Comparison of ENCODE assay signal across 21 cellular contexts in the genomic region with DNA sequence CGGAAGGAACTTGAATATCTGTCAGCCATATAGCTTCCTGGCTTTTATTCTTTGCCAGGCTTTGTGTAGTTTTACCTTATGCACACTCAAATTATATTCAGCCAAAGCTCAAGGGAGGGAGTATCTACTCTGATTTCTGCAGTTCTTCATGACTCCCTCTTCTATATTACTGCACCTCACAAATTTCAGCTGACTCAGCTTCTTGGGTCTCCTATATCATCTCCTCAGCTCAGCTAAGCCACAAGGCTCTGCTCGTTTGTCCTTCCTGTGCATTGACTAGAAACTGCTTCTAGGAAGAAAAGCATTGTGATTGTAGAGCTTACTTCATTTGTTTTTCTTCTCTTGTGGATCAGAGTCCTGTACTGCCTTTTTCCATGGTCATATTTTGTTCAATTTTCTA. TPM values are rescaled to one million over a fixed set of nuclear protein-coding genes. Genes with fewer than 3 reads are reported as not detected.
"Had no signal": no experiment of that assay in that cellular context is flagged by ENCODE, and none has a peak within 500 bp of the region (broad histone marks: within the 10 kb centered on the region; RNA-seq: fewer than 3 reads in every experiment).

No MANE protein-coding gene starts in this region.

- H3K4me2 ChIP-seq: hepatocyte had no signal

- ATAC-seq: foreskin keratinocyte, left cardiac atrium, lower lobe of right lung, natural killer cell had no signal

- H3K36me3 Mint-ChIP-seq: activated CD4-positive, alpha-beta memory T cell treated with anti-CD3 and anti-CD28 coated beads for 36 hours; activated naive CD8-positive, alpha-beta T cell treated with anti-CD3 and anti-CD28 coated beads for 36 hours; brain; natural killer cell had no signal

- H3K9me3 ChIP-seq: lower lobe of right lung, tibial nerve had no signal

- H3K27ac Mint-ChIP-seq: activated CD4-positive, alpha-beta memory T cell treated with anti-CD3 and anti-CD28 coated beads for 36 hours; activated naive CD8-positive, alpha-beta T cell treated with anti-CD3 and anti-CD28 coated beads for 36 hours; brain; natural killer cell; stimulated activated naive CD8-positive, alpha-beta T cell treated with anti-CD3 and anti-CD28 coated beads, Interleukin-15, Interleukin-2, amounts not matched to agents 100 ng/mL and 50 ng/mL, for 24 hours had no signal

- H3K4me3 Mint-ChIP-seq: activated CD4-positive, alpha-beta memory T cell treated with anti-CD3 and anti-CD28 coated beads for 36 hours; activated naive CD8-positive, alpha-beta T cell treated with anti-CD3 and anti-CD28 coated beads for 36 hours; brain; natural killer cell; stimulated activated naive CD8-positive, alpha-beta T cell treated with anti-CD3 and anti-CD28 coated beads, Interleukin-15, Interleukin-2, amounts not matched to agents 100 ng/mL and 50 ng/mL, for 24 hours had no signal

- H3K27ac ChIP-seq: dorsolateral prefrontal cortex, foreskin keratinocyte, hepatocyte, lower lobe of right lung, tibial nerve had no signal

- H3K9me3 Mint-ChIP-seq: activated CD4-positive, alpha-beta memory T cell treated with anti-CD3 and anti-CD28 coated beads for 36 hours; activated naive CD8-positive, alpha-beta T cell treated with anti-CD3 and anti-CD28 coated beads for 36 hours; brain; natural killer cell; stimulated activated naive CD8-positive, alpha-beta T cell treated with anti-CD3 and anti-CD28 coated beads, Interleukin-15, Interleukin-2, amounts not matched to agents 100 ng/mL and 50 ng/mL, for 24 hours had no signal

- H3K4me1 Mint-ChIP-seq: brain had no signal

- H3K27me3 ChIP-seq: dorsolateral prefrontal cortex, foreskin keratinocyte, hepatocyte, tibial nerve had no signal

- FAIRE-seq: urothelium cell line had no signal

- H3K36me3 ChIP-seq: lower lobe of right lung had no signal

- DNase-seq: activated CD4-positive, alpha-beta memory T cell treated with anti-CD3 and anti-CD28 coated beads for 36 hours; activated naive CD8-positive, alpha-beta T cell treated with anti-CD3 and anti-CD28 coated beads for 36 hours; activated T-cell treated with anti-CD3 and anti-CD28 coated beads for 4 hours; caudate nucleus; dorsolateral prefrontal cortex; foreskin keratinocyte; left cardiac atrium; lower lobe of right lung; natural killer cell; nucleus accumbens; posterior cingulate gyrus; stimulated activated CD4-positive, alpha-beta T cell treated with anti-CD3 and anti-CD28 coated beads, Interleukin-12 subunit alpha, Interleukin-12 subunit beta, amount 100 ng/mL, for 4 hours; stimulated activated CD4-positive, alpha-beta T cell treated with anti-CD3 and anti-CD28 coated beads, Interleukin-1b, Interleukin-23, amount 100 ng/mL, for 48 hours had no signal

- H3K4me1 ChIP-seq: foreskin keratinocyte, lower lobe of right lung, tibial nerve had no signal

- H3K4me3 ChIP-seq: dorsolateral prefrontal cortex, hepatocyte, lower lobe of right lung, tibial nerve had no signal

- H3K27me3 Mint-ChIP-seq: activated CD4-positive, alpha-beta memory T cell treated with anti-CD3 and anti-CD28 coated beads for 36 hours; activated naive CD8-positive, alpha-beta T cell treated with anti-CD3 and anti-CD28 coated beads for 36 hours; brain; stimulated activated naive CD8-positive, alpha-beta T cell treated with anti-CD3 and anti-CD28 coated beads, Interleukin-15, Interleukin-2, amounts not matched to agents 100 ng/mL and 50 ng/mL, for 24 hours had no signal

RNA-seq across cellular contexts. Expression of gene SETSIP, which starts 42.3 kb away (rescaled TPM):
- total RNA-seq: activated CD4-positive, alpha-beta memory T cell treated with anti-CD3 and anti-CD28 coated beads for 36 hours; epithelial cell of proximal tubule; hepatocyte; left cardiac atrium; lower lobe of right lung; mesenteric fat pad; natural killer cell; T-helper 1 cell treated with Interleukin-12 subunit alpha and Interleukin-12 subunit beta and Interleukin-4 antibody, amounts not matched to agents 30 ng/mL and 1 ng/mL, for 36 hours; tibial nerve had no signal
- polyA plus RNA-seq: foreskin keratinocyte, hepatocyte had no signal
